ENCODE assay signal across 12 cellular contexts in genomic region chr2:120866483-120867140, GRCh38.
A peak's percentile ranks its signal among the peaks of the same experiment; 100 is the strongest.
DNase-seq lines count a peak whose midpoint lies in the region; ATAC-seq and TF ChIP-seq lines count a peak whose summit lies in the region.
"Had no signal": no experiment of that assay in that cellular context is flagged by ENCODE, and none has a peak within 500 bp of the region (broad histone marks: within the 10 kb centered on the region; RNA-seq: fewer than 3 reads in every experiment).

No MANE protein-coding gene starts in this region.

- peaks cover 33% of the 10 kb centered on the region for H3K27me3 Mint-ChIP-seq in nephron (ENCODE audit: low read depth)
- peaks cover 20 to 46% (median 40%) of the 10 kb centered on the region in 5 donors for H3K27me3 Mint-ChIP-seq in naive thymus-derived CD4-positive, alpha-beta T cell

- peaks cover 76% of the 10 kb centered on the region for H3K4me1 Mint-ChIP-seq in nephron
- peaks cover 0 to 6% (median 3%) of the 10 kb centered on the region in 7 donors for H3K4me1 Mint-ChIP-seq in naive thymus-derived CD4-positive, alpha-beta T cell

- no peak overlapping the region for H3K9ac ChIP-seq in PC-3 (ENCODE audit: low read length)

- H3K9me3 Mint-ChIP-seq in nephron = no peaks in the 10 kb centered on the region
- no peaks in the 10 kb centered on the region for H3K9me3 Mint-ChIP-seq in naive thymus-derived CD4-positive, alpha-beta T cell

- H3F3A ChIP-seq in PC-3 (ENCODE audit: low read length, unreplicated experiment) = no peaks in the 10 kb centered on the region

- CTCF ChIA-PET in PC-3 (lab: Charles Lee) = interaction anchor here (1.0 kb wide), 1 partner anchor 131 kb away, joined by 4 read pairs; the partner anchor contains the start of gene GLI2
- CTCF ChIA-PET in naive thymus-derived CD4-positive, alpha-beta T cell (lab: Charles Lee) = no interaction called here

- WGBS in esophagus, 2 donors = 80 to 84% methylated on average over 14 of the region's 14 CpGs
- 83 to 86% methylated on average over 14 of the region's 14 CpGs for WGBS in tibial nerve, 2 donors

- no TSS peak for BruUV-seq in PC-3 (replicated peaks; lab: Mats Ljungman, UMichigan)

- H3K27ac Mint-ChIP-seq in nephron = peak overlapping the region; percentile 89 to 97 (median 96)
- no peak overlapping the region for H3K27ac Mint-ChIP-seq in naive thymus-derived CD4-positive, alpha-beta T cell

- H3K4me1 ChIP-seq in PC-3 (ENCODE audit: insufficient read depth, low read length) (peaks cover 21% of the 10 kb centered on the region), esophagus (ENCODE audit: control insufficient read depth in 2 of 2, insufficient read depth in 2 of 2, low read length in 1 of 2) (peaks cover 0 to 15% of the 10 kb centered on the region in 2 donors), tibial nerve (peaks cover 0 to 53% (median 9%) of the 10 kb centered on the region in 4 donors)
- H3K4me1 ChIP-seq in naive thymus-derived CD4-positive, alpha-beta T cell (ENCODE audit: control insufficient read depth in 2 of 2, insufficient read depth in 2 of 2, low read length in 2 of 2) = no peaks in the 10 kb centered on the region

- H3K27ac ChIP-seq in PC-3 (ENCODE audit: low read length) = no peak overlapping the region
- H3K27ac ChIP-seq in esophagus (ENCODE audit: low read depth in 2 of 2, low read length in 1 of 2) = peak overlapping the region; percentile 26 to 38
- H3K27ac ChIP-seq in tibial nerve = peak overlapping the region; percentile 71 to 94 (median 88)
- no peak overlapping the region for H3K27ac ChIP-seq in naive thymus-derived CD4-positive, alpha-beta T cell (ENCODE audit: low read depth, low read length)
- H3K27ac ChIP-seq: right lobe of liver had no signal

- no peak for DNase-seq in PC-3
- DNase-seq in tibial nerve (ENCODE audit: low spot score in 2 of 2) = no peak
- no peak for DNase-seq in activated CD8-positive, alpha-beta memory T cell treated with anti-CD3 and anti-CD28 coated beads, Interleukin-2, amount 50 U/mL, for 48 hours
- no peak for DNase-seq in naive thymus-derived CD4-positive, alpha-beta T cell
- DNase-seq: NCI-H345 had no signal

- intact Hi-C loops in PC-3 (cut with micrococcal nuclease) = loop anchor here (5.0 kb wide), 2 partner anchors 71 to 129 kb away; partner anchors contain the start of gene GLI2
- intact Hi-C loops in naive thymus-derived CD4-positive, alpha-beta T cell (cut with micrococcal nuclease) = no loop called here

- no peak for TF ChIP-seq EP300 in tibial nerve (IDR thresholded peaks at IDR 0.05)

- H3K36me3 ChIP-seq in PC-3 (ENCODE audit: low read depth, low read length) (no peaks in the 10 kb centered on the region), esophagus (ENCODE audit: control insufficient read depth in 2 of 2, insufficient read depth in 2 of 2, low read length in 1 of 2) (no peaks in the 10 kb centered on the region), tibial nerve (no peaks in the 10 kb centered on the region)
- no peaks in the 10 kb centered on the region for H3K36me3 ChIP-seq in naive thymus-derived CD4-positive, alpha-beta T cell (ENCODE audit: control insufficient read depth in 2 of 3, insufficient read depth in 3 of 3, low read length in 3 of 3)
- H3K36me3 ChIP-seq: right lobe of liver had no signal

- no peak for TF ChIP-seq POLR2A in tibial nerve (IDR thresholded peaks at IDR 0.05)

- H3K79me2 ChIP-seq in PC-3 (ENCODE audit: low read length) = no peaks in the 10 kb centered on the region

- H3K9me2 ChIP-seq in PC-3 (replicated peaks; ENCODE audit: low read length) = no peaks in the 10 kb centered on the region

- TF ChIP-seq CTCF in PC-3 (conservative IDR thresholded peaks at IDR 0.05; ENCODE audit: low read depth, low read length) (no peak), nephron (IDR thresholded peaks at IDR 0.05; ENCODE audit: unreplicated experiment in 3 of 3) (no peak), tibial nerve (IDR thresholded peaks at IDR 0.05) (no peak)

- H4K20me1 ChIP-seq in PC-3 (ENCODE audit: low read length) = no peaks in the 10 kb centered on the region

- H3K36me3 Mint-ChIP-seq in nephron (ENCODE audit: low read depth) = peaks cover 4% of the 10 kb centered on the region
- H3K36me3 Mint-ChIP-seq in naive thymus-derived CD4-positive, alpha-beta T cell = no peaks in the 10 kb centered on the region

- ATAC-seq in PC-3 (0 out of 2 replicates have a peak, but pooled peaks have one; percentile 7), HG03039 (IDR thresholded peaks at IDR 0.05; ENCODE audit: unreplicated experiment) (no peak), HG02973 (IDR thresholded peaks at IDR 0.05; ENCODE audit: unreplicated experiment) (no peak)
- no peak for ATAC-seq in naive thymus-derived CD4-positive, alpha-beta T cell

- peak overlapping the region; percentile 76 for H3K4me2 ChIP-seq in PC-3 (ENCODE audit: low read length)

- no peaks in the 10 kb centered on the region for H3K9me3 ChIP-seq in PC-3 (ENCODE audit: low read length)
- H3K9me3 ChIP-seq in esophagus (ENCODE audit: control insufficient read depth in 2 of 2, insufficient read depth in 1 of 2, low read depth in 1 of 2, low read length in 1 of 2) = no peaks in the 10 kb centered on the region
- no peaks in the 10 kb centered on the region for H3K9me3 ChIP-seq in tibial nerve
- no peaks in the 10 kb centered on the region for H3K9me3 ChIP-seq in naive thymus-derived CD4-positive, alpha-beta T cell (ENCODE audit: control insufficient read depth in 2 of 3, low read length in 3 of 3)
- H3K9me3 ChIP-seq: Caco-2, right lobe of liver had no signal

- POLR2A ChIA-PET in PC-3 (lab: Charles Lee; ENCODE audit: unreplicated experiment) = no interaction called here
- POLR2A ChIA-PET in naive thymus-derived CD4-positive, alpha-beta T cell (lab: Charles Lee) = no interaction called here

- H3K27me3 ChIP-seq in PC-3 (ENCODE audit: low read length) (no peaks in the 10 kb centered on the region), esophagus (ENCODE audit: control insufficient read depth in 1 of 2, insufficient read depth in 2 of 2, low read length in 2 of 2) (no peaks in the 10 kb centered on the region), tibial nerve (no peaks in the 10 kb centered on the region)
- H3K27me3 ChIP-seq in naive thymus-derived CD4-positive, alpha-beta T cell (ENCODE audit: control insufficient read depth in 2 of 2, insufficient read depth in 2 of 2, low read length in 2 of 2) = no peaks in the 10 kb centered on the region
- H3K27me3 ChIP-seq: right lobe of liver had no signal

- H3K4me3 ChIP-seq in PC-3 (ENCODE audit: low read length) (peak overlapping the region; percentile 46; the same call in 1 of the 2 replicates), esophagus (ENCODE audit: low read depth in 1 of 2, low read length in 2 of 2) (no peak overlapping the region), tibial nerve (peak overlapping the region in 3 of 4 donors; percentile 27 to 57 (median 47))
- no peak overlapping the region for H3K4me3 ChIP-seq in naive thymus-derived CD4-positive, alpha-beta T cell (ENCODE audit: low read length)
- H3K4me3 ChIP-seq: lung had no signal

- peak overlapping the region; percentile 78 to 81 (median 79) for H3K4me3 Mint-ChIP-seq in nephron
- H3K4me3 Mint-ChIP-seq in naive thymus-derived CD4-positive, alpha-beta T cell = no peak overlapping the region

- 0 out of 2 replicates have a peak overlapping the region, but pooled peaks have one; percentile 19 for H2AFZ ChIP-seq in PC-3 (ENCODE audit: low read length)

Comparison
In these comparisons a context has a peak if more than half of its experiments do, and no peak if none do; other contexts are left out.
1. H3K27ac ChIP-seq: peak in esophagus (2 of 2) and tibial nerve (4 of 4); none in PC-3 (single experiment) and naive thymus-derived CD4-positive, alpha-beta T cell (single experiment).
2. H3K4me3 ChIP-seq: peak in PC-3 (single experiment) and tibial nerve (3 of 4); none in esophagus (0 of 2) and naive thymus-derived CD4-positive, alpha-beta T cell (single experiment).
3. H3K27ac Mint-ChIP-seq: peak in nephron (3 of 3); none in naive thymus-derived CD4-positive, alpha-beta T cell (0 of 9).
4. H3K4me3 Mint-ChIP-seq: peak in nephron (3 of 3); none in naive thymus-derived CD4-positive, alpha-beta T cell (0 of 10).